In genomic region chr13:67416047-67416925, GRCh38 we compare ENCODE assay signal across 8 cellular contexts.
DNase-seq lines count a peak whose midpoint lies in the region; ATAC-seq and TF ChIP-seq lines count a peak whose summit lies in the region.

No MANE protein-coding gene starts in this region.

- no peak overlapping the region for H3K4me3 Mint-ChIP-seq in mesothelial cell of epicardium
- H3K4me3 Mint-ChIP-seq in stimulated activated memory B cell treated with anti-CD40 and anti-IgM and Interleukin-4, amounts not matched to agents 10 μg/mL and 1 μg/mL and 100 μg/mL, for 72 hours: no peak overlapping the region

- H2AFZ ChIP-seq in OCI-LY7 (ENCODE audit: low read length): no peak overlapping the region

- intact Hi-C loops in OCI-LY7 (cut with micrococcal nuclease; ENCODE audit: unreplicated experiment) (no loop called here), left ventricle myocardium superior (cut with micrococcal nuclease) (no loop called here)

- H3K9me3 ChIP-seq in HEK293 (ENCODE audit: control insufficient read depth, insufficient read depth, low read depth, low read length) (no peaks in the 10 kb centered on the region), OCI-LY7 (ENCODE audit: low read length) (no peaks in the 10 kb centered on the region)

- DNase-seq in GDM1 (lab: John Stamatoyannopoulos, UW): peak; percentile 7
- peak; percentile 5 for DNase-seq in OCI-LY7 (ENCODE audit: low spot score)
- peak; percentile 49 for DNase-seq in left ventricle myocardium superior
- no peak for DNase-seq in stimulated activated CD4-positive, alpha-beta T cell treated with anti-CD3 and anti-CD28 coated beads, Interleukin-2, amount 100 ng/mL, for 24 hours
- no peak for DNase-seq in mesothelial cell of epicardium (ENCODE audit: low spot score in 2 of 2, unreplicated experiment in 2 of 2)

- H3K9me3 Mint-ChIP-seq in mesothelial cell of epicardium: no peaks in the 10 kb centered on the region
- H3K9me3 Mint-ChIP-seq in stimulated activated memory B cell treated with anti-CD40 and anti-IgM and Interleukin-4, amounts not matched to agents 10 μg/mL and 1 μg/mL and 100 μg/mL, for 72 hours: no peaks in the 10 kb centered on the region

- no peaks in the 10 kb centered on the region for H3K79me2 ChIP-seq in OCI-LY7 (ENCODE audit: insufficient read depth, low read depth, low read length)

- H3K4me3 ChIP-seq in HEK293 (ENCODE audit: low read depth, low read length): no peak overlapping the region
- no peak overlapping the region for H3K4me3 ChIP-seq in OCI-LY7 (ENCODE audit: low read depth, low read length, poor library complexity, severe bottlenecking)

- no peaks in the 10 kb centered on the region for H3K4me1 Mint-ChIP-seq in mesothelial cell of epicardium
- no peaks in the 10 kb centered on the region for H3K4me1 Mint-ChIP-seq in stimulated activated memory B cell treated with anti-CD40 and anti-IgM and Interleukin-4, amounts not matched to agents 10 μg/mL and 1 μg/mL and 100 μg/mL, for 72 hours

- H3K36me3 ChIP-seq in HEK293 (ENCODE audit: control insufficient read depth in 2 of 2, insufficient read depth in 1 of 2, low read length in 2 of 2) (no peaks in the 10 kb centered on the region), OCI-LY7 (ENCODE audit: insufficient read depth, low read length) (no peaks in the 10 kb centered on the region)

- H3K27me3 Mint-ChIP-seq in mesothelial cell of epicardium (ENCODE audit: low read depth): no peaks in the 10 kb centered on the region
- no peaks in the 10 kb centered on the region for H3K27me3 Mint-ChIP-seq in stimulated activated memory B cell treated with anti-CD40 and anti-IgM and Interleukin-4, amounts not matched to agents 10 μg/mL and 1 μg/mL and 100 μg/mL, for 72 hours

- no peak overlapping the region for H3K27ac Mint-ChIP-seq in mesothelial cell of epicardium
- H3K27ac Mint-ChIP-seq in stimulated activated memory B cell treated with anti-CD40 and anti-IgM and Interleukin-4, amounts not matched to agents 10 μg/mL and 1 μg/mL and 100 μg/mL, for 72 hours: no peak overlapping the region

- H4K20me1 ChIP-seq in OCI-LY7 (ENCODE audit: insufficient read depth, low read length): no peaks in the 10 kb centered on the region

- no peak for TF ChIP-seq CTCF in HEK293 (tag by site-specific recombination; IDR thresholded peaks at IDR 0.05)
- peak; percentile 69 for TF ChIP-seq CTCF in OCI-LY7 (conservative IDR thresholded peaks at IDR 0.05; ENCODE audit: low read length)
- TF ChIP-seq CTCF in mesothelial cell of epicardium (IDR thresholded peaks at IDR 0.05; ENCODE audit: unreplicated experiment): no peak

- CTCF ChIA-PET in HEK293 (lab: Yijun Ruan, JAX): interaction anchor here (0.6 to 1.5 kb wide), 11 partner anchors 10 to 727 kb away, joined by 3 to 7 read pairs (median 3); no protein-coding TSS in a partner anchor
- CTCF ChIA-PET in OCI-LY7 (lab: Charles Lee; ENCODE audit: unreplicated experiment): no interaction called here

- no peak overlapping the region for H3K4me2 ChIP-seq in OCI-LY7 (ENCODE audit: low read length)

- H3K4me1 ChIP-seq in HEK293 (ENCODE audit: control insufficient read depth, insufficient read depth, low read length) (no peaks in the 10 kb centered on the region), OCI-LY7 (ENCODE audit: insufficient read depth, low read length, poor library complexity, severe bottlenecking) (no peaks in the 10 kb centered on the region)

- no TSS peak for BruUV-seq in OCI-LY7 (replicated peaks; lab: Mats Ljungman, UMichigan)

- H3K27ac ChIP-seq in HEK293 (ENCODE audit: extremely low read depth, low read depth, low read length): no peak overlapping the region
- no peak overlapping the region for H3K27ac ChIP-seq in OCI-LY7 (ENCODE audit: low read depth, low read length, poor library complexity, severe bottlenecking)

- ATAC-seq in left ventricle myocardium superior (peak; percentile 79), HG03196 (IDR thresholded peaks at IDR 0.05; ENCODE audit: unreplicated experiment) (no peak)
- ATAC-seq in stimulated activated memory B cell treated with anti-CD40 and anti-IgM and Interleukin-4, amounts not matched to agents 10 μg/mL and 1 μg/mL and 100 μg/mL, for 72 hours: no peak

- H3K36me3 Mint-ChIP-seq in mesothelial cell of epicardium: no peaks in the 10 kb centered on the region
- H3K36me3 Mint-ChIP-seq in stimulated activated memory B cell treated with anti-CD40 and anti-IgM and Interleukin-4, amounts not matched to agents 10 μg/mL and 1 μg/mL and 100 μg/mL, for 72 hours: no peaks in the 10 kb centered on the region

- no peaks in the 10 kb centered on the region for H3K9me2 ChIP-seq in OCI-LY7 (ENCODE audit: insufficient read depth, low read length)

- POLR2A ChIA-PET in HEK293 (lab: Yijun Ruan, JAX) (no interaction called here), OCI-LY7 (lab: Charles Lee) (interaction anchor here (0.5 to 1.4 kb wide), 3 partner anchors 10 to 125 kb away, joined by 3 read pairs; no protein-coding TSS in a partner anchor)

TF ChIP-seq in HEK293, 187 proteins besides CTCF, POLR2A, EP300 and RAD21:
- no peak for TF ChIP-seq ZNF561 (tag by site-specific recombination; IDR thresholded peaks at IDR 0.05; ENCODE audit: borderline replicate concordance)
- peak; percentile 61 for TF ChIP-seq ZNF654 (tag by site-specific recombination; IDR thresholded peaks at IDR 0.05; ENCODE audit: low read depth)
- no peak for TF ChIP-seq ELK4 (IDR thresholded peaks at IDR 0.05; ENCODE audit: borderline replicate concordance, low read depth, low read length)
- TF ChIP-seq TRIM28 (IDR thresholded peaks at IDR 0.05; ENCODE audit: borderline replicate concordance, low read length): peak; percentile 52; the same call in 1 of the 2 replicates
- no peak for TF ChIP-seq ZSCAN16 (tag by site-specific recombination; IDR thresholded peaks at IDR 0.05)
- no peak for TF ChIP-seq ZBTB17 (tag by site-specific recombination; IDR thresholded peaks at IDR 0.05)

Comparison
In these comparisons a context has a peak if more than half of its experiments do, and no peak if none do; other contexts are left out.
1. DNase-seq: peak in GDM1 (single experiment), OCI-LY7 (single experiment) and left ventricle myocardium superior (single experiment); none in stimulated activated CD4-positive, alpha-beta T cell treated with anti-CD3 and anti-CD28 coated beads, Interleukin-2, amount 100 ng/mL, for 24 hours (0 of 2) and mesothelial cell of epicardium (0 of 2).